25 cellular contexts compared by ENCODE assay signal in genomic region chr10:86300931-86301330, GRCh38.
"Had no signal": no experiment of that assay in that cellular context is flagged by ENCODE, and none has a peak within 500 bp of the region (broad histone marks: within the 10 kb centered on the region; RNA-seq: fewer than 3 reads in every experiment).

No MANE protein-coding gene starts in this region.

- H2AFZ ChIP-seq: parathyroid adenoma had no signal

- DNase-seq: activated CD4-positive, CD25-positive, alpha-beta regulatory T cell treated with anti-CD3 and anti-CD28 coated beads, Interleukin-2, amount 50 U/mL, for 72 hours; activated CD8-positive, alpha-beta memory T cell treated with anti-CD3 and anti-CD28 coated beads for 24 hours; activated CD8-positive, alpha-beta memory T cell treated with anti-CD3 and anti-CD28 coated beads, Interleukin-2, amount 50 U/mL, for 4 hours; activated naive CD8-positive, alpha-beta T cell treated with anti-CD3 and anti-CD28 coated beads, Interleukin-2, amount 50 U/mL, for 24 hours; activated T-cell treated with anti-CD3 and anti-CD28 coated beads, Interleukin-2, amount 50 U/mL, for 24 hours; amygdala; central memory CD4-positive, alpha-beta T cell; effector CD8-positive, alpha-beta T cell; glutamatergic neuron; mammary epithelial cell; naive thymus-derived CD4-positive, alpha-beta T cell; nucleus accumbens; stimulated activated CD4-positive, alpha-beta T cell treated with anti-CD3 and anti-CD28 coated beads, Interleukin-2, amount 100 ng/mL, for 48 hours; stimulated activated naive CD8-positive, alpha-beta T cell treated with anti-CD3 and anti-CD28 coated beads, Interleukin-15, Interleukin-2, amounts not matched to agents 100 U/mL and 50 U/mL, for 24 hours; T-helper 17 cell; T1000; trophoblast cell had no signal

- H3K9me3 ChIP-seq: right atrium auricular region, thoracic aorta had no signal

- H3K36me3 ChIP-seq: right atrium auricular region, thoracic aorta had no signal

- FAIRE-seq: frontal cortex, islet of Langerhans had no signal

- H3K27me3 ChIP-seq: right atrium auricular region had no signal

- H3K9ac ChIP-seq: parathyroid adenoma had no signal

- H3K9me3 Mint-ChIP-seq: activated naive CD4-positive, alpha-beta T cell treated with anti-CD3 and anti-CD28 coated beads, Interleukin-2, amount 50 U/mL, for 24 hours; activated naive CD8-positive, alpha-beta T cell treated with anti-CD3 and anti-CD28 coated beads, Interleukin-2, amount 50 U/mL, for 24 hours; activated T-cell treated with anti-CD3 and anti-CD28 coated beads, Interleukin-2, amount 50 U/mL, for 24 hours; mesothelial cell of epicardium; neural crest cell had no signal

- H3K79me2 ChIP-seq: parathyroid adenoma had no signal

- H3K27ac Mint-ChIP-seq: activated naive CD8-positive, alpha-beta T cell treated with anti-CD3 and anti-CD28 coated beads, Interleukin-2, amount 50 U/mL, for 24 hours; activated T-cell treated with anti-CD3 and anti-CD28 coated beads, Interleukin-2, amount 50 U/mL, for 24 hours; mesothelial cell of epicardium; naive thymus-derived CD4-positive, alpha-beta T cell; T-helper 17 cell had no signal

- H3K4me1 ChIP-seq: parathyroid adenoma, right atrium auricular region had no signal

- H3K4me3 ChIP-seq: right atrium auricular region, thoracic aorta had no signal

- H3K27ac ChIP-seq: parathyroid adenoma, right atrium auricular region, thoracic aorta had no signal

- H3K4me1 Mint-ChIP-seq: activated naive CD4-positive, alpha-beta T cell treated with anti-CD3 and anti-CD28 coated beads, Interleukin-2, amount 50 U/mL, for 24 hours; activated naive CD8-positive, alpha-beta T cell treated with anti-CD3 and anti-CD28 coated beads, Interleukin-2, amount 50 U/mL, for 24 hours; mesothelial cell of epicardium; naive thymus-derived CD4-positive, alpha-beta T cell; neural crest cell; T-helper 17 cell had no signal

- H3K4me3 Mint-ChIP-seq: activated naive CD4-positive, alpha-beta T cell treated with anti-CD3 and anti-CD28 coated beads, Interleukin-2, amount 50 U/mL, for 24 hours; activated naive CD8-positive, alpha-beta T cell treated with anti-CD3 and anti-CD28 coated beads, Interleukin-2, amount 50 U/mL, for 24 hours; activated T-cell treated with anti-CD3 and anti-CD28 coated beads, Interleukin-2, amount 50 U/mL, for 24 hours; mesothelial cell of epicardium; naive thymus-derived CD4-positive, alpha-beta T cell; neural crest cell; T-helper 17 cell had no signal

- H3K36me3 Mint-ChIP-seq: activated naive CD4-positive, alpha-beta T cell treated with anti-CD3 and anti-CD28 coated beads, Interleukin-2, amount 50 U/mL, for 24 hours; mesothelial cell of epicardium; naive thymus-derived CD4-positive, alpha-beta T cell had no signal
